ENCODE assay signal across 15 cellular contexts in genomic region chr11:78547931-78548705, GRCh38. TPM values are rescaled to one million over a fixed set of nuclear protein-coding genes. Genes with fewer than 3 reads are reported as not detected.
DNase-seq lines count a peak whose midpoint lies in the region; ATAC-seq and TF ChIP-seq lines count a peak whose summit lies in the region.
"Had no signal": no experiment of that assay in that cellular context is flagged by ENCODE, and none has a peak within 500 bp of the region (broad histone marks: within the 10 kb centered on the region; RNA-seq: fewer than 3 reads in every experiment).

No MANE protein-coding gene starts in this region.

- H3K36me3 Mint-ChIP-seq in activated T-cell treated with anti-CD3 and anti-CD28 coated beads, Interleukin-2, amount 50 U/mL, for 72 hours (ENCODE audit: insufficient read depth in 2 of 2): peaks cover 4 to 7% of the 10 kb centered on the region in 2 donors
- H3K36me3 Mint-ChIP-seq in T-helper 2 cell treated with Interferon-gamma antibody and Interleukin-4, amounts not matched to agents 5 μg/mL and 100 μg/mL, for 36 hours (ENCODE audit: low read depth): peaks cover 25% of the 10 kb centered on the region

- no peaks in the 10 kb centered on the region for H3K27me3 Mint-ChIP-seq in activated T-cell treated with anti-CD3 and anti-CD28 coated beads, Interleukin-2, amount 50 U/mL, for 72 hours (ENCODE audit: low read depth)
- no peaks in the 10 kb centered on the region for H3K27me3 Mint-ChIP-seq in T-helper 2 cell treated with Interferon-gamma antibody and Interleukin-4, amounts not matched to agents 5 μg/mL and 100 μg/mL, for 36 hours (ENCODE audit: low read depth)
- H3K27me3 Mint-ChIP-seq: B cell; CD4-positive, alpha-beta T cell had no signal

- H3K4me3 ChIP-seq in fibroblast of villous mesenchyme (ENCODE audit: low read depth, low read length) (no peak overlapping the region), osteoblast (ENCODE audit: insufficient read depth, low read length) (no peak overlapping the region)
- H3K4me3 ChIP-seq: GM23338, HAP-1 had no signal

- no peaks in the 10 kb centered on the region for H3K27me3 ChIP-seq in osteoblast (ENCODE audit: insufficient read depth, low read length)

- H3K4me2 ChIP-seq in osteoblast (ENCODE audit: insufficient read depth, low read length): no peak overlapping the region

- H3K9me3 Mint-ChIP-seq in activated T-cell treated with anti-CD3 and anti-CD28 coated beads, Interleukin-2, amount 50 U/mL, for 72 hours: no peaks in the 10 kb centered on the region
- H3K9me3 Mint-ChIP-seq in T-helper 2 cell treated with Interferon-gamma antibody and Interleukin-4, amounts not matched to agents 5 μg/mL and 100 μg/mL, for 36 hours: peaks cover 12% of the 10 kb centered on the region
- H3K9me3 Mint-ChIP-seq: CD4-positive, alpha-beta T cell; GM23338 had no signal

- peak overlapping the region in 1 of 2 donors; percentile 22 for H3K4me3 Mint-ChIP-seq in activated T-cell treated with anti-CD3 and anti-CD28 coated beads, Interleukin-2, amount 50 U/mL, for 72 hours
- H3K4me3 Mint-ChIP-seq in T-helper 2 cell treated with Interferon-gamma antibody and Interleukin-4, amounts not matched to agents 5 μg/mL and 100 μg/mL, for 36 hours: no peak overlapping the region
- H3K4me3 Mint-ChIP-seq: B cell; CD4-positive, alpha-beta T cell; GM23338 had no signal

- no peak for DNase-seq in activated T-cell treated with anti-CD3 and anti-CD28 coated beads, Interleukin-2, amount 50 U/mL, for 72 hours
- no peak for DNase-seq in activated T-cell treated with anti-CD3 and anti-CD28 coated beads for 4 hours
- no peak for DNase-seq in T-helper 2 cell treated with Interferon-gamma antibody and Interleukin-4, amounts not matched to agents 5 μg/mL and 100 μg/mL, for 36 hours (ENCODE audit: low spot score)
- peak; percentile 65 for DNase-seq in fibroblast of villous mesenchyme (ENCODE audit: low read depth)
- no peak for DNase-seq in osteoblast (ENCODE audit: insufficient read length, low spot score, missing footprints)
- DNase-seq in NCI-H2227 treated with DMSO at 0.1 percent for 48 hours (lab: John Stamatoyannopoulos, UW): no peak
- no peak for DNase-seq in NCI-H1436 (lab: John Stamatoyannopoulos, UW)
- DNase-seq: ACHN; CD4-positive, alpha-beta T cell; DMS153; DMS79 treated with DMSO at 0.1 percent for 48 hours; EL had no signal

- peak; percentile 13 to 62 for ATAC-seq in activated T-cell treated with anti-CD3 and anti-CD28 coated beads, Interleukin-2, amount 50 U/mL, for 72 hours (replicated peaks in 1 of 2)

- no peak for TF ChIP-seq CTCF in fibroblast of villous mesenchyme (IDR thresholded peaks at IDR 0.05; ENCODE audit: insufficient read depth, low read depth, low read length)
- TF ChIP-seq CTCF in osteoblast (IDR thresholded peaks at IDR 0.05; ENCODE audit: extremely low read depth, low read depth, low read length): no peak

- no peaks in the 10 kb centered on the region for H3K79me2 ChIP-seq in osteoblast (ENCODE audit: insufficient read depth, low read length)

- H2AFZ ChIP-seq in osteoblast (ENCODE audit: low read length): no peak overlapping the region
- H2AFZ ChIP-seq: GM23338 had no signal

- no peak overlapping the region for H3K27ac ChIP-seq in osteoblast (ENCODE audit: low read depth, low read length)

- H3K4me1 Mint-ChIP-seq in activated T-cell treated with anti-CD3 and anti-CD28 coated beads, Interleukin-2, amount 50 U/mL, for 72 hours (ENCODE audit: low read depth): no peaks in the 10 kb centered on the region
- H3K4me1 Mint-ChIP-seq in T-helper 2 cell treated with Interferon-gamma antibody and Interleukin-4, amounts not matched to agents 5 μg/mL and 100 μg/mL, for 36 hours (ENCODE audit: low read depth): peaks cover 15% of the 10 kb centered on the region

- no peaks in the 10 kb centered on the region for H4K20me1 ChIP-seq in osteoblast (ENCODE audit: insufficient read depth, low read length)

- no peaks in the 10 kb centered on the region for H3K36me3 ChIP-seq in osteoblast (ENCODE audit: insufficient read depth, low read length)
- H3K36me3 ChIP-seq: HAP-1 had no signal

- H3K4me1 ChIP-seq in osteoblast (ENCODE audit: insufficient read depth, low read length): no peaks in the 10 kb centered on the region

- no peak overlapping the region for H3K27ac Mint-ChIP-seq in activated T-cell treated with anti-CD3 and anti-CD28 coated beads, Interleukin-2, amount 50 U/mL, for 72 hours
- peak overlapping the region; percentile 60 for H3K27ac Mint-ChIP-seq in T-helper 2 cell treated with Interferon-gamma antibody and Interleukin-4, amounts not matched to agents 5 μg/mL and 100 μg/mL, for 36 hours
- H3K27ac Mint-ChIP-seq: B cell; CD4-positive, alpha-beta T cell had no signal

- no peaks in the 10 kb centered on the region for H3K9me3 ChIP-seq in osteoblast (ENCODE audit: low read depth, low read length)
- H3K9me3 ChIP-seq: HAP-1 had no signal

RNA-seq across cellular contexts. Expression of gene NARS2, which starts 26.5 kb away (rescaled TPM):
- 10 to 100 TPM; 15.7 to 24.4 TPM for total RNA-seq in activated T-cell treated with anti-CD3 and anti-CD28 coated beads, Interleukin-2, amount 50 U/mL, for 72 hours
- total RNA-seq in fibroblast of villous mesenchyme (33.2 and 37.1 TPM in 2 replicates), osteoblast (12.7 and 19.5 TPM in 2 replicates)
